ENCODE assay signal across 1 cellular context in the genomic region with DNA sequence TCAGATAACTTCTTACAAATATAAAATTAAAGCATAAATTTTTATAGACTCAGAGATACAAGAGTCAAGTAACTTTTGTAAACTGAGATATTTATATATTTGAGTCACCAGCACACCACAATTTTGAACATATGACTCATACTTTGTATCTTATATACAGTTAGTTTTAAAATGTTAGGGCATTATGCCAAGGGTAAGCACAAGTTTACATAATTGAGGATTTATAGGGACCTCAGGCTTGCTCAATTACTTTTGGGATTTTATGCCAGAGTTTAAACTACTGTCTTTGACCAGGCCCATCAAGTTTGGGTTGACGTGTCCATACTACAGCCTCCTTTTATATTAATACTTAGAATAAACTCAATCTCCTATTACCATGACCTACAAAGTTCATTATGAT.
A peak's percentile ranks its signal among the peaks of the same experiment; 100 is the strongest.
TF ChIP-seq lines count a peak whose summit lies in the region.

No MANE protein-coding gene starts in this region.

TF ChIP-seq in IMR-90, 13 proteins besides CTCF, POLR2A, EP300 and RAD21:
- TF ChIP-seq RFX5 (IDR thresholded peaks at IDR 0.05; ENCODE audit: low read depth, low read length) (no peak), FOS (IDR thresholded peaks at IDR 0.05; ENCODE audit: low read depth, low read length) (peak; percentile 98), MXI1 (IDR thresholded peaks at IDR 0.05; ENCODE audit: borderline replicate concordance, low read depth, low read length) (no peak), BHLHE40 (IDR thresholded peaks at IDR 0.05; ENCODE audit: low read depth, low read length) (peak; percentile 78), MAZ (IDR thresholded peaks at IDR 0.05; ENCODE audit: borderline replicate concordance, low read depth, low read length) (no peak), NFE2L2 (IDR thresholded peaks at IDR 0.05; ENCODE audit: low read depth, low read length) (no peak), CEBPB (IDR thresholded peaks at IDR 0.05; ENCODE audit: low read depth, low read length) (peak; percentile 88), CHD1 (IDR thresholded peaks at IDR 0.05; ENCODE audit: low read depth, low read length) (no peak), SMC3 (IDR thresholded peaks at IDR 0.05; ENCODE audit: low read depth, low read length) (no peak), MAFK (IDR thresholded peaks at IDR 0.05; ENCODE audit: low read depth, low read length) (no peak; the same call in 1 of the 2 replicates), RCOR1 (IDR thresholded peaks at IDR 0.05; ENCODE audit: insufficient replicate concordance, low read length) (no peak)
- TF ChIP-seq, protein P1, sequence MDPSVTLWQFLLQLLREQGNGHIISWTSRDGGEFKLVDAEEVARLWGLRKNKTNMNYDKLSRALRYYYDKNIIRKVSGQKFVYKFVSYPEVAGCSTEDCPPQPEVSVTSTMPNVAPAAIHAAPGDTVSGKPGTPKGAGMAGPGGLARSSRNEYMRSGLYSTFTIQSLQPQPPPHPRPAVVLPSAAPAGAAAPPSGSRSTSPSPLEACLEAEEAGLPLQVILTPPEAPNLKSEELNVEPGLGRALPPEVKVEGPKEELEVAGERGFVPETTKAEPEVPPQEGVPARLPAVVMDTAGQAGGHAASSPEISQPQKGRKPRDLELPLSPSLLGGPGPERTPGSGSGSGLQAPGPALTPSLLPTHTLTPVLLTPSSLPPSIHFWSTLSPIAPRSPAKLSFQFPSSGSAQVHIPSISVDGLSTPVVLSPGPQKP (IDR thresholded peaks at IDR 0.05; ENCODE audit: borderline replicate concordance, low read depth, low read length): no peak
- TF ChIP-seq, protein P2, sequence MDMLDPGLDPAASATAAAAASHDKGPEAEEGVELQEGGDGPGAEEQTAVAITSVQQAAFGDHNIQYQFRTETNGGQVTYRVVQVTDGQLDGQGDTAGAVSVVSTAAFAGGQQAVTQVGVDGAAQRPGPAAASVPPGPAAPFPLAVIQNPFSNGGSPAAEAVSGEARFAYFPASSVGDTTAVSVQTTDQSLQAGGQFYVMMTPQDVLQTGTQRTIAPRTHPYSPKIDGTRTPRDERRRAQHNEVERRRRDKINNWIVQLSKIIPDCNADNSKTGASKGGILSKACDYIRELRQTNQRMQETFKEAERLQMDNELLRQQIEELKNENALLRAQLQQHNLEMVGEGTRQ (IDR thresholded peaks at IDR 0.05; ENCODE audit: low read depth, low read length): no peak
